ENCODE assay signal across 1 cellular context in the genomic region with DNA sequence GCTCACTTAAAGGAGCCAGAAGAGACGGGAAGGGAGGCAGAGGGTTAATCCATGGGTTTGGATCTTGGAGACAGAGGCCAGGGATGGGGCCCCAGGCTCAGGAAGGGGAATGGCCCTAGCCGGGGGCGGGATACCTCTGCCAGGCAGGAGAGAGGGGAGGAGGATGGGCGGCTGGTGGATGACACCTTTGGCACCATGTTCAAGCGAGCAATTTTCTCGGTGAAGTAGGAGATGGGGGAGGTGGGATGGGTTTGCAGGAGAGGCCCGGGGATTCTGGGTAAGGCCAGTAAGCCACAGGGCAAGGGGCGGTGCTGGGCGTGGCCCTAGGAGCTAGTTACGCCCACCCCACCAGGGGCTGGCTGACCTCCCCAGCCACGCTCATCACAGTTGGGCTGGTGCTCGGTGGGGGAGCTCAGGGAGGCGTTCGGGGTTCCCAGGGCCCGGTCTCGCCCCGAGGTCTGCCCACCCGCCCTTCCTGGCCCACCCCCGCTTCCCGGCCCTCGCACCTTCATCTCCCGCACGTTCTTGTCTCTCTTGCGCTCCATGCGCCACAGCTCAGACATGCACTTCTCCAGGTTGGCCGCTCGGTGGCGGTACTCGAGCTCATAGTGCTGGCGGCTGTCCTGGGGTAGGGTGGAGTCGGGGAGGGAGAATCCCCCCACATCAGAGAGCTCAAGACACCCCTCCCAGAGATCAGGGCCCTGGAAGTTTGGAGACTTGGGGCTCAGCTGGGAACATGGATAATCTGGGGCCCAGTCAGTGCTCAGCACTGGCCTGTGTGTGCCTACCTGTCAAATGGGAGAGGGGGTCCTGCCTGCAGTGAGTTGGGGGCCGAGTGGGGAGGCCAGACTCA.
TF ChIP-seq lines count a peak whose summit lies in the region.

No MANE protein-coding gene starts in this region.

TF ChIP-seq in WTC11, 78 proteins besides CTCF, POLR2A, EP300 and RAD21 (continued from another document and continues in another):
- no peak for TF ChIP-seq ERG (CRISPR knock-in tag; IDR thresholded peaks at IDR 0.05)
- TF ChIP-seq, protein P1, sequence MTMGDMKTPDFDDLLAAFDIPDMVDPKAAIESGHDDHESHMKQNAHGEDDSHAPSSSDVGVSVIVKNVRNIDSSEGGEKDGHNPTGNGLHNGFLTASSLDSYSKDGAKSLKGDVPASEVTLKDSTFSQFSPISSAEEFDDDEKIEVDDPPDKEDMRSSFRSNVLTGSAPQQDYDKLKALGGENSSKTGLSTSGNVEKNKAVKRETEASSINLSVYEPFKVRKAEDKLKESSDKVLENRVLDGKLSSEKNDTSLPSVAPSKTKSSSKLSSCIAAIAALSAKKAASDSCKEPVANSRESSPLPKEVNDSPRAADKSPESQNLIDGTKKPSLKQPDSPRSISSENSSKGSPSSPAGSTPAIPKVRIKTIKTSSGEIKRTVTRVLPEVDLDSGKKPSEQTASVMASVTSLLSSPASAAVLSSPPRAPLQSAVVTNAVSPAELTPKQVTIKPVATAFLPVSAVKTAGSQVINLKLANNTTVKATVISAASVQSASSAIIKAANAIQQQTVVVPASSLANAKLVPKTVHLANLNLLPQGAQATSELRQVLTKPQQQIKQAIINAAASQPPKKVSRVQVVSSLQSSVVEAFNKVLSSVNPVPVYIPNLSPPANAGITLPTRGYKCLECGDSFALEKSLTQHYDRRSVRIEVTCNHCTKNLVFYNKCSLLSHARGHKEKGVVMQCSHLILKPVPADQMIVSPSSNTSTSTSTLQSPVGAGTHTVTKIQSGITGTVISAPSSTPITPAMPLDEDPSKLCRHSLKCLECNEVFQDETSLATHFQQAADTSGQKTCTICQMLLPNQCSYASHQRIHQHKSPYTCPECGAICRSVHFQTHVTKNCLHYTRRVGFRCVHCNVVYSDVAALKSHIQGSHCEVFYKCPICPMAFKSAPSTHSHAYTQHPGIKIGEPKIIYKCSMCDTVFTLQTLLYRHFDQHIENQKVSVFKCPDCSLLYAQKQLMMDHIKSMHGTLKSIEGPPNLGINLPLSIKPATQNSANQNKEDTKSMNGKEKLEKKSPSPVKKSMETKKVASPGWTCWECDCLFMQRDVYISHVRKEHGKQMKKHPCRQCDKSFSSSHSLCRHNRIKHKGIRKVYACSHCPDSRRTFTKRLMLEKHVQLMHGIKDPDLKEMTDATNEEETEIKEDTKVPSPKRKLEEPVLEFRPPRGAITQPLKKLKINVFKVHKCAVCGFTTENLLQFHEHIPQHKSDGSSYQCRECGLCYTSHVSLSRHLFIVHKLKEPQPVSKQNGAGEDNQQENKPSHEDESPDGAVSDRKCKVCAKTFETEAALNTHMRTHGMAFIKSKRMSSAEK (CRISPR knock-in tag; IDR thresholded peaks at IDR 0.05; ENCODE audit: borderline replicate concordance): no peak
- TF ChIP-seq ZNF263 (CRISPR knock-in tag; IDR thresholded peaks at IDR 0.05; ENCODE audit: low read depth): no peak
- TF ChIP-seq, protein P2, sequence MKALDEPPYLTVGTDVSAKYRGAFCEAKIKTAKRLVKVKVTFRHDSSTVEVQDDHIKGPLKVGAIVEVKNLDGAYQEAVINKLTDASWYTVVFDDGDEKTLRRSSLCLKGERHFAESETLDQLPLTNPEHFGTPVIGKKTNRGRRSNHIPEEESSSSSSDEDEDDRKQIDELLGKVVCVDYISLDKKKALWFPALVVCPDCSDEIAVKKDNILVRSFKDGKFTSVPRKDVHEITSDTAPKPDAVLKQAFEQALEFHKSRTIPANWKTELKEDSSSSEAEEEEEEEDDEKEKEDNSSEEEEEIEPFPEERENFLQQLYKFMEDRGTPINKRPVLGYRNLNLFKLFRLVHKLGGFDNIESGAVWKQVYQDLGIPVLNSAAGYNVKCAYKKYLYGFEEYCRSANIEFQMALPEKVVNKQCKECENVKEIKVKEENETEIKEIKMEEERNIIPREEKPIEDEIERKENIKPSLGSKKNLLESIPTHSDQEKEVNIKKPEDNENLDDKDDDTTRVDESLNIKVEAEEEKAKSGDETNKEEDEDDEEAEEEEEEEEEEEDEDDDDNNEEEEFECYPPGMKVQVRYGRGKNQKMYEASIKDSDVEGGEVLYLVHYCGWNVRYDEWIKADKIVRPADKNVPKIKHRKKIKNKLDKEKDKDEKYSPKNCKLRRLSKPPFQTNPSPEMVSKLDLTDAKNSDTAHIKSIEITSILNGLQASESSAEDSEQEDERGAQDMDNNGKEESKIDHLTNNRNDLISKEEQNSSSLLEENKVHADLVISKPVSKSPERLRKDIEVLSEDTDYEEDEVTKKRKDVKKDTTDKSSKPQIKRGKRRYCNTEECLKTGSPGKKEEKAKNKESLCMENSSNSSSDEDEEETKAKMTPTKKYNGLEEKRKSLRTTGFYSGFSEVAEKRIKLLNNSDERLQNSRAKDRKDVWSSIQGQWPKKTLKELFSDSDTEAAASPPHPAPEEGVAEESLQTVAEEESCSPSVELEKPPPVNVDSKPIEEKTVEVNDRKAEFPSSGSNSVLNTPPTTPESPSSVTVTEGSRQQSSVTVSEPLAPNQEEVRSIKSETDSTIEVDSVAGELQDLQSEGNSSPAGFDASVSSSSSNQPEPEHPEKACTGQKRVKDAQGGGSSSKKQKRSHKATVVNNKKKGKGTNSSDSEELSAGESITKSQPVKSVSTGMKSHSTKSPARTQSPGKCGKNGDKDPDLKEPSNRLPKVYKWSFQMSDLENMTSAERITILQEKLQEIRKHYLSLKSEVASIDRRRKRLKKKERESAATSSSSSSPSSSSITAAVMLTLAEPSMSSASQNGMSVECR (CRISPR knock-in tag; IDR thresholded peaks at IDR 0.05; ENCODE audit: borderline replicate concordance): 0 out of 2 replicates have a peak, but pooled peaks have one; percentile 52
- TF ChIP-seq CBFB (CRISPR knock-in tag; IDR thresholded peaks at IDR 0.05; ENCODE audit: low read depth): no peak
- TF ChIP-seq, protein P3, sequence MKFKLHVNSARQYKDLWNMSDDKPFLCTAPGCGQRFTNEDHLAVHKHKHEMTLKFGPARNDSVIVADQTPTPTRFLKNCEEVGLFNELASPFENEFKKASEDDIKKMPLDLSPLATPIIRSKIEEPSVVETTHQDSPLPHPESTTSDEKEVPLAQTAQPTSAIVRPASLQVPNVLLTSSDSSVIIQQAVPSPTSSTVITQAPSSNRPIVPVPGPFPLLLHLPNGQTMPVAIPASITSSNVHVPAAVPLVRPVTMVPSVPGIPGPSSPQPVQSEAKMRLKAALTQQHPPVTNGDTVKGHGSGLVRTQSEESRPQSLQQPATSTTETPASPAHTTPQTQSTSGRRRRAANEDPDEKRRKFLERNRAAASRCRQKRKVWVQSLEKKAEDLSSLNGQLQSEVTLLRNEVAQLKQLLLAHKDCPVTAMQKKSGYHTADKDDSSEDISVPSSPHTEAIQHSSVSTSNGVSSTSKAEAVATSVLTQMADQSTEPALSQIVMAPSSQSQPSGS (CRISPR knock-in tag; IDR thresholded peaks at IDR 0.05; ENCODE audit: borderline replicate concordance, low read depth): no peak
- TF ChIP-seq ATF1 (CRISPR knock-in tag; IDR thresholded peaks at IDR 0.05): no peak
- no peak for TF ChIP-seq JAZF1 (CRISPR knock-in tag; IDR thresholded peaks at IDR 0.05)
- TF ChIP-seq ZNF121 (CRISPR knock-in tag; IDR thresholded peaks at IDR 0.05): no peak
- TF ChIP-seq, protein P4, sequence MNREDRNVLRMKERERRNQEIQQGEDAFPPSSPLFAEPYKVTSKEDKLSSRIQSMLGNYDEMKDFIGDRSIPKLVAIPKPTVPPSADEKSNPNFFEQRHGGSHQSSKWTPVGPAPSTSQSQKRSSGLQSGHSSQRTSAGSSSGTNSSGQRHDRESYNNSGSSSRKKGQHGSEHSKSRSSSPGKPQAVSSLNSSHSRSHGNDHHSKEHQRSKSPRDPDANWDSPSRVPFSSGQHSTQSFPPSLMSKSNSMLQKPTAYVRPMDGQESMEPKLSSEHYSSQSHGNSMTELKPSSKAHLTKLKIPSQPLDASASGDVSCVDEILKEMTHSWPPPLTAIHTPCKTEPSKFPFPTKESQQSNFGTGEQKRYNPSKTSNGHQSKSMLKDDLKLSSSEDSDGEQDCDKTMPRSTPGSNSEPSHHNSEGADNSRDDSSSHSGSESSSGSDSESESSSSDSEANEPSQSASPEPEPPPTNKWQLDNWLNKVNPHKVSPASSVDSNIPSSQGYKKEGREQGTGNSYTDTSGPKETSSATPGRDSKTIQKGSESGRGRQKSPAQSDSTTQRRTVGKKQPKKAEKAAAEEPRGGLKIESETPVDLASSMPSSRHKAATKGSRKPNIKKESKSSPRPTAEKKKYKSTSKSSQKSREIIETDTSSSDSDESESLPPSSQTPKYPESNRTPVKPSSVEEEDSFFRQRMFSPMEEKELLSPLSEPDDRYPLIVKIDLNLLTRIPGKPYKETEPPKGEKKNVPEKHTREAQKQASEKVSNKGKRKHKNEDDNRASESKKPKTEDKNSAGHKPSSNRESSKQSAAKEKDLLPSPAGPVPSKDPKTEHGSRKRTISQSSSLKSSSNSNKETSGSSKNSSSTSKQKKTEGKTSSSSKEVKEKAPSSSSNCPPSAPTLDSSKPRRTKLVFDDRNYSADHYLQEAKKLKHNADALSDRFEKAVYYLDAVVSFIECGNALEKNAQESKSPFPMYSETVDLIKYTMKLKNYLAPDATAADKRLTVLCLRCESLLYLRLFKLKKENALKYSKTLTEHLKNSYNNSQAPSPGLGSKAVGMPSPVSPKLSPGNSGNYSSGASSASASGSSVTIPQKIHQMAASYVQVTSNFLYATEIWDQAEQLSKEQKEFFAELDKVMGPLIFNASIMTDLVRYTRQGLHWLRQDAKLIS (CRISPR knock-in tag; IDR thresholded peaks at IDR 0.05; ENCODE audit: borderline replicate concordance): no peak
- no peak for TF ChIP-seq PREB (CRISPR knock-in tag; IDR thresholded peaks at IDR 0.05; ENCODE audit: borderline replicate concordance)
- 0 out of 2 replicates have a peak, but pooled peaks have one; percentile 65 for TF ChIP-seq ETV6 (CRISPR knock-in tag; IDR thresholded peaks at IDR 0.05)
- no peak for TF ChIP-seq OVOL2 (CRISPR knock-in tag; IDR thresholded peaks at IDR 0.05; ENCODE audit: borderline replicate concordance)
- peak; percentile 98 for TF ChIP-seq MAX (CRISPR knock-in tag; IDR thresholded peaks at IDR 0.05)
- peak; percentile 55; the same call in 1 of the 2 replicates for TF ChIP-seq FOXP4 (CRISPR knock-in tag; IDR thresholded peaks at IDR 0.05)
- no peak for TF ChIP-seq ZMAT4 (CRISPR knock-in tag; IDR thresholded peaks at IDR 0.05)
- TF ChIP-seq ZNF232 (CRISPR knock-in tag; IDR thresholded peaks at IDR 0.05): peak; percentile 83; the same call in 1 of the 2 replicates
- peak; percentile 57; the same call in 1 of the 2 replicates for TF ChIP-seq ZBTB43 (CRISPR knock-in tag; IDR thresholded peaks at IDR 0.05)
- no peak for TF ChIP-seq TEAD1 (CRISPR knock-in tag; IDR thresholded peaks at IDR 0.05)
- TF ChIP-seq, protein P5, sequence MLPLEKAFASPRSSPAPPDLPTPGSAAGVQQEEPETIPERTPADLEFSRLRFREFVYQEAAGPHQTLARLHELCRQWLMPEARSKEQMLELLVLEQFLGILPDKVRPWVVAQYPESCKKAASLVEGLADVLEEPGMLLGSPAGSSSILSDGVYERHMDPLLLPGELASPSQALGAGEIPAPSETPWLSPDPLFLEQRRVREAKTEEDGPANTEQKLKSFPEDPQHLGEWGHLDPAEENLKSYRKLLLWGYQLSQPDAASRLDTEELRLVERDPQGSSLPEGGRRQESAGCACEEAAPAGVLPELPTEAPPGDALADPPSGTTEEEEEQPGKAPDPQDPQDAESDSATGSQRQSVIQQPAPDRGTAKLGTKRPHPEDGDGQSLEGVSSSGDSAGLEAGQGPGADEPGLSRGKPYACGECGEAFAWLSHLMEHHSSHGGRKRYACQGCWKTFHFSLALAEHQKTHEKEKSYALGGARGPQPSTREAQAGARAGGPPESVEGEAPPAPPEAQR (CRISPR knock-in tag; IDR thresholded peaks at IDR 0.05): no peak
